8 cellular contexts compared by ENCODE assay signal in the genomic region with DNA sequence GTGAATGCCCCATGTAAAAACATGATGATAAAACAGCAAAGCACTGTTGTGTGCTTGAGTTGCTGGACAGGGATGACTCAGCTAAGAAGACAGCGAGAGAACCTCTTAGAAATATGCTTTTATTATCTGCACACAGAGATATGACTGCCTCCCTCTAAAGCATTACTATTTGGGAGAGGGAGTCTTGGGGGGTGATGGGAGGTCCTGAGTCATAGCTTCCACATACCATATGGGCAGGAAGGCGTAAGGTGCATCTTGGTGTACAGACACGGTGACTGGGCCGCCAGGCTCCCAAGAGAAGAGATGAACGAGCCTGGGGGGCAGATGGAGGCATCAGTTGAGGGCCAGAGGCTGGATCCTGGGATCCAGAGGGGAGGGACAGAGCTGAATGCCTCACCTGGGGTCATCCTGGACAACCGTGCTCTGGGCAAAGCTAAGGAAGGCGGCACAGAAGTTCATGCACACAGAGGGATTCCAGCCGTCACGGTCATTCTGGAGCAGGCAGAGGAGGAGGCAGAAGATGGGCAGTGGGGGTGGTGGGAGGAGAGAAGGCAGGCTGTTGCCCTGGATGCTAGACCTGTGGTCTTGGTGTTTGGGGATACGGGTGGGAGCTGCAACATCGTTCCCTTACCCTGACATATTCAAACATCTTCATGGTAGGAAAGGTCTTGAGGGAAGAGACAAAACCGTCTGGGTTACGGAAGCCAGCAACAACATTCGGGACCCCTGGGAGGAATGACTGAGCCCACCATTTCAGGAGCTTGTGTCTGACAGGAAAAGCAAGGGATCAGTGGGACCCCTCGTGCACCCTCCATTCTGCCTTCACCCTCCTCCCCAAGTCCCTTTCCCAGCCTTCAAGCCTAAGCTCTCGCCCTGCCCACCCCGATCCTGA. TPM values are rescaled to one million over a fixed set of nuclear protein-coding genes. Genes with fewer than 3 reads are reported as not detected.
DNase-seq lines count a peak whose midpoint lies in the region; ATAC-seq and TF ChIP-seq lines count a peak whose summit lies in the region.

No MANE protein-coding gene starts in this region.

- no peak overlapping the region for H3K27ac ChIP-seq in H9 (ENCODE audit: insufficient read length, low read depth, low read length)

- H4K5ac ChIP-seq in H9 (ENCODE audit: insufficient read length, low read depth, low read length) = no peak overlapping the region

- H4K91ac ChIP-seq in H9 (ENCODE audit: insufficient read length, low read depth, low read length) = no peak overlapping the region

- no peak overlapping the region for H2BK20ac ChIP-seq in H9 (ENCODE audit: low read depth, low read length, poor library complexity, severe bottlenecking)

- H3K14ac ChIP-seq in H9 (ENCODE audit: insufficient read depth, low read length) = no peak overlapping the region

- peaks cover 0 to 2% of the 10 kb centered on the region in 2 experiments; a peak in 1 of 5 replicates for H3K9me3 Mint-ChIP-seq in H9
- H3K9me3 Mint-ChIP-seq in naive B cell = no peaks in the 10 kb centered on the region

- CTCF ChIA-PET in AG04449 (lab: Yijun Ruan, JAX) = interaction anchor here (0.8 to 2.3 kb wide), 4 partner anchors 10 to 225 kb away, joined by 3 to 15 read pairs (median 6); partner anchors contain the start of gene SKIC2

- H3K4me3 Mint-ChIP-seq in H9 (peak overlapping the region; percentile 55 to 91; a peak in 4 of 5 replicates), naive B cell (peak overlapping the region; percentile 30 to 99 (median 74))

- H3K4me3 ChIP-seq in AG04449 (ENCODE audit: low read depth, low read length) (peak overlapping the region; percentile 98), astrocyte of the cerebellum (ENCODE audit: low read depth, low read length) (peak overlapping the region; percentile 72)

- no peak overlapping the region for H4K8ac ChIP-seq in H9 (replicated peaks; ENCODE audit: insufficient read length, low read depth, low read length)

- H2AFZ ChIP-seq in H9 (ENCODE audit: low read length) = no peak overlapping the region

- peaks cover 6% of the 10 kb centered on the region for H3K23me2 ChIP-seq in H9 (ENCODE audit: insufficient read length, low read depth, low read length, poor library complexity, severe bottlenecking)

- no peaks in the 10 kb centered on the region for H3K9me3 ChIP-seq in H9 (ENCODE audit: control insufficient read depth, low read depth, low read length)

- no peaks in the 10 kb centered on the region for H3K27me3 ChIP-seq in H9 (ENCODE audit: insufficient read depth, low read length)

- TF ChIP-seq CTCF in AG04449 (IDR thresholded peaks at IDR 0.05; ENCODE audit: insufficient read depth, low read length, missing control alignments) (no peak), H9 (conservative IDR thresholded peaks at IDR 0.05) (no peak), astrocyte of the cerebellum (IDR thresholded peaks at IDR 0.05; ENCODE audit: low read depth, low read length, missing control alignments) (no peak)

- H3K4me1 ChIP-seq in H9 (ENCODE audit: insufficient read depth, low read length) = peaks cover 3% of the 10 kb centered on the region; the same call in 1 of the 2 replicates

- H2BK15ac ChIP-seq in H9 (ENCODE audit: low read depth, low read length) = no peak overlapping the region

- no peak overlapping the region for H2BK120ac ChIP-seq in H9 (ENCODE audit: low read depth, low read length, poor library complexity, severe bottlenecking)

- H3K79me1 ChIP-seq in H9 (ENCODE audit: insufficient read depth, low read depth, low read length, poor library complexity, severe bottlenecking) = no peaks in the 10 kb centered on the region

- H3K56ac ChIP-seq in H9 (ENCODE audit: insufficient read length, low read depth, low read length) = no peak overlapping the region

- H3K79me2 ChIP-seq in H9 (ENCODE audit: insufficient read depth, low read length) = no peaks in the 10 kb centered on the region; the same call in 1 of the 2 replicates

- H3K9ac ChIP-seq in H9 (ENCODE audit: extremely low read depth, insufficient read length, low read length) = no peak overlapping the region

- POLR2A ChIA-PET in AG04449 (lab: Yijun Ruan, JAX) = interaction anchor here (1.0 kb wide), 1 partner anchor 107 kb away, joined by 3 read pairs; no protein-coding TSS in a partner anchor

- no CpG with 5 or more reads among the region's 17 CpGs for WGBS in H9 (ENCODE audit: extremely low coverage, insufficient read length, low lambda C conversion rate)

- DNase-seq in AG04449 (ENCODE audit: low read depth, low spot score) = no peak
- DNase-seq in H9 = no peak
- DNase-seq in astrocyte of the cerebellum (ENCODE audit: low read depth) = no peak
- DNase-seq in naive B cell = no peak
- no peak for DNase-seq in NCI-H2196 (lab: John Stamatoyannopoulos, UW; ENCODE audit: unreplicated experiment)
- DNase-seq in NCI-H2196 treated with DMSO at 0.1 percent for 48 hours (lab: John Stamatoyannopoulos, UW; ENCODE audit: unreplicated experiment) = no peak

- H4K20me1 ChIP-seq in H9 (ENCODE audit: control insufficient read depth, insufficient read depth, insufficient read length) = no peaks in the 10 kb centered on the region

- in situ Hi-C loops in astrocyte of the cerebellum (cut with HindIII; ENCODE audit: low sequenced_read_pairs) = no loop called here

- H3K36me3 Mint-ChIP-seq in H9 (ENCODE audit: insufficient read depth in 1 of 3, low read depth in 3 of 3) = peaks cover 32 to 69% (median 65%) of the 10 kb centered on the region in 3 experiments; a peak in 6 of 7 replicates
- H3K36me3 Mint-ChIP-seq in naive B cell = peaks cover 7 to 27% of the 10 kb centered on the region in 2 donors

- H3K4ac ChIP-seq in H9 (ENCODE audit: low read depth, low read length) = no peak overlapping the region

- no peak overlapping the region for H3K4me2 ChIP-seq in H9 (ENCODE audit: insufficient read depth, insufficient read length, low read length)

- H2BK12ac ChIP-seq in H9 (ENCODE audit: insufficient read length, low read depth, low read length) = no peak overlapping the region

- H3K23ac ChIP-seq in H9 (ENCODE audit: insufficient read length, low read depth, low read length) = no peak overlapping the region

- H2AK5ac ChIP-seq in H9 (ENCODE audit: insufficient read length, low read length) = no peak overlapping the region

- ATAC-seq in naive B cell (ENCODE audit: low read depth in 2 of 2) (no peak), GM19455 (IDR thresholded peaks at IDR 0.05; ENCODE audit: unreplicated experiment) (no peak)
- ATAC-seq in activated CD4-positive, CD25-positive, alpha-beta regulatory T cell treated with anti-CD3 and anti-CD28 coated beads, Interleukin-2, amount 50 U/mL, for 24 hours = no peak

- H3T11ph ChIP-seq in H9 (ENCODE audit: low read length) = no peak overlapping the region

- peaks cover 8 to 11% of the 10 kb centered on the region in 2 experiments for H3K4me1 Mint-ChIP-seq in H9
- H3K4me1 Mint-ChIP-seq in naive B cell = peaks cover 30 to 48% (median 46%) of the 10 kb centered on the region in 3 donors

- no peak overlapping the region for H3K18ac ChIP-seq in H9 (ENCODE audit: insufficient read length, low read depth, low read length)

- no peak overlapping the region for H2BK5ac ChIP-seq in H9 (ENCODE audit: insufficient read length, low read length)

- H3K27me3 Mint-ChIP-seq in H9 (ENCODE audit: low read depth) (no peaks in the 10 kb centered on the region; the same call in 1 of the 2 replicates), naive B cell (no peaks in the 10 kb centered on the region)

- peak overlapping the region; percentile 34 to 100 (median 86); a peak in 4 of 7 replicates for H3K27ac Mint-ChIP-seq in H9
- H3K27ac Mint-ChIP-seq in naive B cell = peak overlapping the region; percentile 89 to 100 (median 96)

RNA-seq across cellular contexts. Expression of gene DXO, which starts 2.0 kb away (rescaled TPM):
- total RNA-seq in H9 (2021) = 21.6 and 22.9 TPM in 2 replicates
- 10 to 100 TPM; 15.5 to 24.0 (median 20.5) TPM for polyA plus RNA-seq in naive B cell (ENCODE audit: low read depth in 6 of 6)

RNA-seq across cellular contexts. Expression of gene SKIC2, which starts 11.0 kb away (rescaled TPM):
- 78.8 and 86.2 TPM in 2 replicates for total RNA-seq in H9 (2021)
- 10 to 100 TPM; 10.7 to 21.0 (median 18.1) TPM for polyA plus RNA-seq in naive B cell (ENCODE audit: low read depth in 6 of 6)

RNA-seq across cellular contexts. Expression of gene NELFE, which starts 11.2 kb away (rescaled TPM):
- total RNA-seq in H9 (2021) = 90.8 and 91.4 TPM in 2 replicates
- 100 to 1,000 TPM in 1 of 6 donors, 10 to 100 TPM in 5; 59.1 to 104 (median 65.3) TPM for polyA plus RNA-seq in naive B cell (ENCODE audit: low read depth in 6 of 6)

RNA-seq across cellular contexts. Expression of gene C4A, which starts 11.9 kb away (rescaled TPM):
- 4.3 and 5.1 TPM in 2 replicates for total RNA-seq in H9 (2021)
- polyA plus RNA-seq in naive B cell (ENCODE audit: low read depth in 6 of 6) = under 1 TPM in 3 of 6 donors, not detected in 3; 0.27 to 0.54 (median 0.29) TPM

RNA-seq across cellular contexts. Expression of gene CFB, which starts 24.1 kb away (rescaled TPM):
- 0.31 and 0.39 TPM in 2 replicates for total RNA-seq in H9 (2021)
- 1 to 10 TPM in 3 of 6 donors, under 1 TPM in 1, not detected in 2; 0.68 to 1.6 (median 1.1) TPM for polyA plus RNA-seq in naive B cell (ENCODE audit: low read depth in 6 of 6)
